ENCODE assay signal across 25 cellular contexts in the genomic region with DNA sequence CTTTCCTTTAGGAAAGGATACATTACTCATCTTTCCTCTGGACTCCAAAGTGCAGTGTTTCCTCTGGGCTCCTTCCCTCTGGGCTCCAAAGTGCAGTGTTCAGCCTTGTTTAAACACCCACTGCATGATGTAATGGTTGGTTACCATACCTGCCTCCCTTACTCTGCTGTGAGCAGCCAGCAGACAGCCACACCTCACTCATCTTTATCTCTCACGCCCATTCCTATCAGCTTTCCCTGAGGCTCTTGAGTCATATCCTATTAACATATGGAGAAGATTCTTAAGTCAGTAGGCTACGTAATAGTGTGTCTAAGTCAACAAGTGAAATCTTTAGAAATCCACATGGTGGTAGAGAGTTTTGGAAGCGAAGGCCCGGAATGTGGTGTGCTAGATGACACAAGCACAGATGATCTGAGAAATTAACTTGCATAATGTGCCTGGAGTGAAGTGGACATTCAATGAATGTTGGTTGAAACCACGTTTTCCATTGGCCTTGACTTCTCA.
DNase-seq lines count a peak whose midpoint lies in the region; ATAC-seq and TF ChIP-seq lines count a peak whose summit lies in the region.
"Had no signal": no experiment of that assay in that cellular context is flagged by ENCODE, and none has a peak within 500 bp of the region (broad histone marks: within the 10 kb centered on the region; RNA-seq: fewer than 3 reads in every experiment).

No MANE protein-coding gene starts in this region.

- peak; percentile 100 for ATAC-seq in left colon
- ATAC-seq in GM18868 (IDR thresholded peaks at IDR 0.05; ENCODE audit: unreplicated experiment) = no peak
- ATAC-seq: natural killer cell treated with Interleukin-12 subunit alpha and Interleukin-12 subunit beta and Interleukin-15 and Interleukin-18, amount 100 ng/mL, for 72 hours; stimulated activated effector memory CD8-positive, alpha-beta T cell treated with anti-CD3 and anti-CD28 coated beads, Interleukin-12 subunit alpha, Interleukin-12 subunit beta, amount 100 ng/mL, for 72 hours had no signal

- H3K27ac ChIP-seq in brain microvascular endothelial cell = no peak overlapping the region
- H3K27ac ChIP-seq: ovary, sigmoid colon, suprapubic skin had no signal

- no peaks in the 10 kb centered on the region for H3K36me3 Mint-ChIP-seq in Caco-2 (ENCODE audit: insufficient read depth, unreplicated experiment)
- H3K36me3 Mint-ChIP-seq: brain; natural killer cell treated with Interleukin-12 subunit alpha and Interleukin-12 subunit beta and Interleukin-15 and Interleukin-18, amount 100 ng/mL, for 72 hours; stimulated activated effector memory CD8-positive, alpha-beta T cell treated with anti-CD3 and anti-CD28 coated beads, Interleukin-12 subunit alpha, Interleukin-12 subunit beta, amount 100 ng/mL, for 72 hours had no signal

- in situ Hi-C loops in brain microvascular endothelial cell (cut with HindIII; ENCODE audit: low pct_ligation_motif_present, low sequenced_read_pairs) = no loop called here

- H3K4me3 ChIP-seq in Caco-2 (ENCODE audit: low read depth, low read length) (no peak overlapping the region), brain microvascular endothelial cell (ENCODE audit: low read depth, low read length) (no peak overlapping the region)
- H3K4me3 ChIP-seq: ovary, sigmoid colon, suprapubic skin had no signal

- H3K27me3 Mint-ChIP-seq in Caco-2 (ENCODE audit: insufficient read depth, unreplicated experiment) = no peaks in the 10 kb centered on the region
- H3K27me3 Mint-ChIP-seq: brain had no signal

- no peaks in the 10 kb centered on the region for H3K9me3 ChIP-seq in Caco-2
- H3K9me3 ChIP-seq: ovary, sigmoid colon, suprapubic skin had no signal

- peak; percentile 82 to 86 for DNase-seq in Caco-2
- peak; percentile 12 for DNase-seq in LoVo (ENCODE audit: low spot score)
- peak; percentile 19 for DNase-seq in brain microvascular endothelial cell
- no peak for DNase-seq in left colon
- DNase-seq in foreskin melanocyte = no peak
- no peak for DNase-seq in NCI-H748 treated with DMSO at 0.1 percent for 48 hours (lab: John Stamatoyannopoulos, UW)
- DNase-seq in putamen (ENCODE audit: low spot score) = no peak
- DNase-seq: activated CD4-positive, alpha-beta T cell treated with anti-CD3 and anti-CD28 coated beads for 48 hours; Calu3; foreskin fibroblast; hypothalamus; Kasumi-1; NCI-H1105; NCI-H2081 treated with DMSO at 0.1 percent for 48 hours; NCI-H524; ovary; sigmoid colon; SW 1271 had no signal

- BruUV-seq in Caco-2 (replicated peaks; lab: Mats Ljungman, UMichigan) = no TSS peak

- H3K4me3 Mint-ChIP-seq in Caco-2 (ENCODE audit: unreplicated experiment) = no peak overlapping the region
- H3K4me3 Mint-ChIP-seq: brain; dendritic cell treated with granulocyte-macrophage colony-stimulating factor and Interleukin-4, amounts not matched to agents 40 ng/mL and 50 ng/mL, for 4 days; natural killer cell treated with Interleukin-12 subunit alpha and Interleukin-12 subunit beta and Interleukin-15 and Interleukin-18, amount 100 ng/mL, for 72 hours; stimulated activated effector memory CD8-positive, alpha-beta T cell treated with anti-CD3 and anti-CD28 coated beads, Interleukin-12 subunit alpha, Interleukin-12 subunit beta, amount 100 ng/mL, for 72 hours had no signal

- CTCF ChIA-PET in Caco-2 (lab: Charles Lee) = no interaction called here

- no peak for TF ChIP-seq CTCF in Caco-2 (IDR thresholded peaks at IDR 0.05; ENCODE audit: insufficient read depth in 1 of 2, low read depth in 1 of 2, low read length in 1 of 2, severe bottlenecking in 1 of 2, unreplicated experiment in 1 of 2)
- TF ChIP-seq CTCF in brain microvascular endothelial cell (IDR thresholded peaks at IDR 0.05; ENCODE audit: low read depth, low read length, missing control alignments) = no peak

- H3K27ac Mint-ChIP-seq in Caco-2 (ENCODE audit: unreplicated experiment) = no peak overlapping the region
- H3K27ac Mint-ChIP-seq: activated T-helper 2 cell treated with anti-CD3 and anti-CD28 coated beads, Interferon-gamma antibody, Interleukin-2, Interleukin-4, amounts not matched to agents 10 μg/mL and 5 μg/mL and 100 μg/mL, durations not matched to agents 14 hours and 24 hours and 36 hours; brain; dendritic cell treated with granulocyte-macrophage colony-stimulating factor and Interleukin-4, amounts not matched to agents 40 ng/mL and 50 ng/mL, for 4 days; natural killer cell treated with Interleukin-12 subunit alpha and Interleukin-12 subunit beta and Interleukin-15 and Interleukin-18, amount 100 ng/mL, for 72 hours; stimulated activated effector memory CD8-positive, alpha-beta T cell treated with anti-CD3 and anti-CD28 coated beads, Interleukin-12 subunit alpha, Interleukin-12 subunit beta, amount 100 ng/mL, for 72 hours had no signal

- H3K27me3 ChIP-seq in Caco-2 (replicated peaks; ENCODE audit: control insufficient read depth, insufficient read depth, low read length) (no peaks in the 10 kb centered on the region), brain microvascular endothelial cell (replicated peaks) (no peaks in the 10 kb centered on the region)
- H3K27me3 ChIP-seq: ovary, sigmoid colon, suprapubic skin had no signal

- peaks cover 29% of the 10 kb centered on the region for H3K4me1 ChIP-seq in Caco-2
- H3K4me1 ChIP-seq: sigmoid colon had no signal

- POLR2A ChIA-PET in Caco-2 (lab: Charles Lee) = no interaction called here

- H3K9me3 Mint-ChIP-seq in Caco-2 (ENCODE audit: unreplicated experiment) = no peaks in the 10 kb centered on the region
- H3K9me3 Mint-ChIP-seq: activated T-helper 2 cell treated with anti-CD3 and anti-CD28 coated beads, Interferon-gamma antibody, Interleukin-2, Interleukin-4, amounts not matched to agents 10 μg/mL and 5 μg/mL and 100 μg/mL, durations not matched to agents 14 hours and 24 hours and 36 hours; brain; dendritic cell treated with granulocyte-macrophage colony-stimulating factor and Interleukin-4, amounts not matched to agents 40 ng/mL and 50 ng/mL, for 4 days; stimulated activated effector memory CD8-positive, alpha-beta T cell treated with anti-CD3 and anti-CD28 coated beads, Interleukin-12 subunit alpha, Interleukin-12 subunit beta, amount 100 ng/mL, for 72 hours had no signal

- peaks cover 7% of the 10 kb centered on the region for H3K4me1 Mint-ChIP-seq in Caco-2 (ENCODE audit: low read depth, unreplicated experiment)
- H3K4me1 Mint-ChIP-seq: stimulated activated effector memory CD8-positive, alpha-beta T cell treated with anti-CD3 and anti-CD28 coated beads, Interleukin-12 subunit alpha, Interleukin-12 subunit beta, amount 100 ng/mL, for 72 hours had no signal

- intact Hi-C loops in Caco-2 (cut with micrococcal nuclease; ENCODE audit: unreplicated experiment) (loop anchor here (1.0 to 5.0 kb wide), 2 partner anchors 65 to 89 kb away; no protein-coding TSS in a partner anchor), left colon (cut with DNase I, micrococcal nuclease) (no loop called here)

- H3K36me3 ChIP-seq in Caco-2 (ENCODE audit: control insufficient read depth, insufficient read depth, low read length) (no peaks in the 10 kb centered on the region), brain microvascular endothelial cell (replicated peaks) (no peaks in the 10 kb centered on the region)
- H3K36me3 ChIP-seq: ovary, sigmoid colon, suprapubic skin had no signal

Comparison
In these comparisons a context has a peak if more than half of its experiments do, and no peak if none do; other contexts are left out.
1. DNase-seq: peak in Caco-2 (2 of 2), LoVo (single experiment) and brain microvascular endothelial cell (single experiment); none in left colon (0 of 2), foreskin melanocyte (single experiment), NCI-H748 treated with DMSO at 0.1 percent for 48 hours (single experiment) and putamen (single experiment).